24 cellular contexts compared by ENCODE assay signal in the genomic region with DNA sequence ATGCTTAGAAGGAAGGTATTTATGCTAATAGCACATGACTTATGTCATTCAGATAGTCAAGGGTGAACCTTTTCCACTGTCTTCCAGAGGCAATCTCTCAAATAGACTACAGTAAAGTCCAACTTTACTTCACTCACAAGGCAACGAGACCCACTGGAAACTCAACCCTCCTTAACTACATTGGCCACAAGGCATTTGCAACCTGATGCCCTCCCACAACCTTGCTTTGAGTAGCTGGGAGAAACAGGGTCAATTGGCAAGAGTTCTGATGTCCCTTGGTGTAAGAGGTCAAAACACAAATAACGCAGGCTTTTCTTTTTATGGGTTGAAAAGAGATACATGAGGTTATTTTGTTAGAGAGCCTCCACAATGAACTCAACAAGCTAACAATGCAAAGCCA.
"Had no signal": no experiment of that assay in that cellular context is flagged by ENCODE, and none has a peak within 500 bp of the region (broad histone marks: within the 10 kb centered on the region; RNA-seq: fewer than 3 reads in every experiment).

No MANE protein-coding gene starts in this region.

- H3K9me3 Mint-ChIP-seq: activated CD4-positive, alpha-beta T cell treated with anti-CD3 and anti-CD28 coated beads, Interleukin-2, amount 10 ng/mL, durations not matched to agents 7 days and 5 days; activated naive CD4-positive, alpha-beta T cell treated with anti-CD3 and anti-CD28 coated beads, Interleukin-2, amount 50 U/mL, for 72 hours; activated T-cell treated with anti-CD3 and anti-CD28 coated beads, Interleukin-2, amount 50 U/mL, for 72 hours; T-helper 1 cell treated with Interleukin-12 subunit alpha and Interleukin-12 subunit beta and Interleukin-4 antibody, amounts not matched to agents 30 μg/mL and 1 μg/mL, for 36 hours had no signal

- H3K9me3 ChIP-seq: heart left ventricle, left ventricle myocardium inferior, spleen, thoracic aorta had no signal

- H3K36me3 ChIP-seq: heart left ventricle, left ventricle myocardium inferior, spleen, thoracic aorta, WERI-Rb-1 had no signal

- DNase-seq: activated CD4-positive, alpha-beta T cell treated with anti-CD3 and anti-CD28 coated beads, Interleukin-2, amount 10 ng/mL, durations not matched to agents 7 days and 5 days; activated CD4-positive, CD25-positive, alpha-beta regulatory T cell treated with anti-CD3 and anti-CD28 coated beads, Interleukin-2, amount 50 U/mL, for 72 hours; activated naive CD4-positive, alpha-beta T cell; activated T-cell treated with anti-CD3 and anti-CD28 coated beads for 4 hours; activated T-cell treated with anti-CD3 and anti-CD28 coated beads, Interleukin-2, amount 50 U/mL, for 72 hours; cortex of kidney; foreskin fibroblast; heart left ventricle; hypothalamus; left ventricle myocardium inferior; mesendoderm; posterior cingulate gyrus; right cardiac atrium; spleen; stimulated activated naive CD4-positive, alpha-beta T cell treated with Interleukin-2 at 50 U/mL for 16 hours; SW 1271; T-helper 9 cell; trophoblast cell; WERI-Rb-1 had no signal

- H3K27ac ChIP-seq: heart left ventricle, left ventricle myocardium inferior, spleen, thoracic aorta, WERI-Rb-1 had no signal

- ATAC-seq: activated naive CD4-positive, alpha-beta T cell treated with anti-CD3 and anti-CD28 coated beads, Interleukin-2, amount 50 U/mL, for 72 hours; activated T-cell treated with anti-CD3 and anti-CD28 coated beads, Interleukin-2, amount 50 U/mL, for 72 hours; esophagus mucosa; heart left ventricle; right cardiac atrium had no signal

- H3K4me3 Mint-ChIP-seq: activated CD4-positive, alpha-beta T cell treated with anti-CD3 and anti-CD28 coated beads, Interleukin-2, amount 10 ng/mL, durations not matched to agents 7 days and 5 days; activated T-cell treated with anti-CD3 and anti-CD28 coated beads, Interleukin-2, amount 50 U/mL, for 72 hours; T-helper 1 cell treated with Interleukin-12 subunit alpha and Interleukin-12 subunit beta and Interleukin-4 antibody, amounts not matched to agents 30 μg/mL and 1 μg/mL, for 36 hours had no signal

- H3K4me3 ChIP-seq: heart left ventricle, left ventricle myocardium inferior, lung, spleen, thoracic aorta had no signal

- H3K27ac Mint-ChIP-seq: activated CD4-positive, alpha-beta T cell treated with anti-CD3 and anti-CD28 coated beads, Interleukin-2, amount 10 ng/mL, durations not matched to agents 7 days and 5 days; activated naive CD4-positive, alpha-beta T cell treated with anti-CD3 and anti-CD28 coated beads, Interleukin-2, amount 50 U/mL, for 72 hours; activated T-cell treated with anti-CD3 and anti-CD28 coated beads, Interleukin-2, amount 50 U/mL, for 72 hours; T-helper 1 cell treated with Interleukin-12 subunit alpha and Interleukin-12 subunit beta and Interleukin-4 antibody, amounts not matched to agents 30 μg/mL and 1 μg/mL, for 36 hours had no signal
